21 cellular contexts compared by ENCODE assay signal in the genomic region with DNA sequence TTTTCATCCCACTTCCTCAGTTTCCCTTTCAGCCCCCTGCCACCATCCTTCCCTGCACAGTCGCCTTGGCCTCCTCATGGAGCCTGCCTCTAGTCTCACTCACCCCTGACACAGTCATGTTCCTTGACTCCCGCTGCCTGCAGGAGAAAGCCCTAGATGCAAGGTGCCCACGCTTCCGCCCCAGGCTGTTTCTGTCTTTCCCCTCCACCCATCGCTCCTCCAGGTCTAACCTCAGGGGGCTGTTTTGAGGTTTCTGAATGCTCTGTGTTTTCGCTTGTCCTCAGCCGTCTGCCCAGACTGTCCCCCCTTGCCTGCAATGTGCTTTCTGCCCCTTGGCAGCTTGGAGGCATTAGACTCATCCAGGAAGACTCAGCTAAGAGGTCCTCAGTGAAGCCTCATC.
"Had no signal": no experiment of that assay in that cellular context is flagged by ENCODE, and none has a peak within 500 bp of the region (broad histone marks: within the 10 kb centered on the region; RNA-seq: fewer than 3 reads in every experiment).

No MANE protein-coding gene starts in this region.

- H3K27ac Mint-ChIP-seq: memory B cell, natural killer cell, progenitor cell of endocrine pancreas had no signal

- H3K4me2 ChIP-seq: smooth muscle cell had no signal

- H3K36me3 Mint-ChIP-seq: memory B cell, natural killer cell had no signal

- H3K36me3 ChIP-seq: left ventricle myocardium inferior, right atrium auricular region, stomach, thoracic aorta, tibial nerve, upper lobe of left lung, uterus had no signal

- H3K79me2 ChIP-seq: parathyroid adenoma had no signal

- H3K4me1 ChIP-seq: left ventricle myocardium inferior, parathyroid adenoma, right atrium auricular region, stomach, tibial nerve, upper lobe of left lung, uterus had no signal

- H3K9ac ChIP-seq: parathyroid adenoma had no signal

- H3K9me3 ChIP-seq: left ventricle myocardium inferior, right atrium auricular region, stomach, thoracic aorta, tibial nerve, upper lobe of left lung, uterus had no signal

- DNase-seq: effector CD4-positive, alpha-beta T cell; left colon; natural killer cell; stimulated activated CD4-positive, alpha-beta T cell treated with anti-CD3 and anti-CD28 coated beads, Interleukin-12 subunit alpha, Interleukin-12 subunit beta, amount 100 ng/mL, for 4 hours; stimulated activated CD4-positive, alpha-beta T cell treated with anti-CD3 and anti-CD28 coated beads, Interleukin-1b, Interleukin-23, amount 100 ng/mL, for 48 hours; stimulated activated CD4-positive, alpha-beta T cell treated with anti-CD3 and anti-CD28 coated beads, Interleukin-4, amount 100 ng/mL, for 1 hour; stimulated activated CD8-positive, alpha-beta memory T cell treated with anti-CD3 and anti-CD28 coated beads, Interleukin-4, amount 100 ng/mL, for 48 hours; stimulated activated naive CD4-positive, alpha-beta T cell treated with Interleukin-2 at 50 U/mL for 16 hours; stomach; upper lobe of left lung had no signal

- H3K27me3 ChIP-seq: dorsolateral prefrontal cortex, right atrium auricular region, tibial nerve, upper lobe of left lung, uterus had no signal

- ATAC-seq: left colon, natural killer cell had no signal

- H3K27ac ChIP-seq: left ventricle myocardium inferior, parathyroid adenoma, right atrium auricular region, stomach, thoracic aorta, tibial nerve, upper lobe of left lung, uterus had no signal

- H2AFZ ChIP-seq: parathyroid adenoma had no signal

- H3K9me3 Mint-ChIP-seq: memory B cell, natural killer cell had no signal

- H3K4me3 ChIP-seq: dorsolateral prefrontal cortex, left ventricle myocardium inferior, lung, right atrium auricular region, smooth muscle cell, stomach, thoracic aorta, tibial nerve, upper lobe of left lung, uterus had no signal

- H3K4me3 Mint-ChIP-seq: memory B cell, natural killer cell had no signal

- H3K4me1 Mint-ChIP-seq: memory B cell, natural killer cell had no signal
